In the genomic region with DNA sequence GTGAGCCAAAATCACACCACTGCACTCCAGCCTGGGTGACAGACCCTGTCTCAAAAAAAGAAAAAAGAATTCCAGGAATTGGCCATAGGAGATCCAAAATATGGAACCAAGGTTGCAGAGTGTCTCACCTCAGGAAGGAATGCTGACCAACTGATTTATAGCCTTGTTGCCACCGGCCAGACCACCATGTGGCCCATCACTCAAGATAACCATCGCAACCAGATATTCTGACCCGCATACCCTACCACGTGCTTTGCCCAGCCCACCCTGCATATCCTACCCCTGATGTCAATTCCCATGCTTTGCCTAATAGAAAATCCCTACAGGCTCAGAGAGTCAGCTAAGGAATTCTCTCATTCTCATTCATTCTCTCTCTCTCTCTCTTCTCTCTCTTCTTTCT, we compare ENCODE assay signal across 23 cellular contexts.
DNase-seq lines count a peak whose midpoint lies in the region; ATAC-seq and TF ChIP-seq lines count a peak whose summit lies in the region.
"Had no signal": no experiment of that assay in that cellular context is flagged by ENCODE, and none has a peak within 500 bp of the region (broad histone marks: within the 10 kb centered on the region; RNA-seq: fewer than 3 reads in every experiment).

No MANE protein-coding gene starts in this region.

- no peaks in the 10 kb centered on the region for H3K9me3 ChIP-seq in trophoblast cell (ENCODE audit: insufficient read depth, low read depth, low read length)
- H3K9me3 ChIP-seq: MG63 had no signal

- H3K4ac ChIP-seq in trophoblast cell (ENCODE audit: low read depth, low read length) = no peak overlapping the region

- peak overlapping the region; percentile 62 for H3K27ac ChIP-seq in trophoblast cell (ENCODE audit: low read depth, low read length)
- H3K27ac ChIP-seq: A549; BLaER1 treated with 17β-estradiol and CSF1 and Interleukin-3, amounts not matched to agents 10 nM and 100 nM; PC-9; SJCRH30 had no signal

- no peak for TF ChIP-seq CTCF in activated CD8-positive, alpha-beta T cell treated with anti-CD3 and anti-CD28 coated beads for 36 hours (IDR thresholded peaks at IDR 0.05)

- peaks cover 61% of the 10 kb centered on the region for H3K36me3 Mint-ChIP-seq in activated CD8-positive, alpha-beta T cell treated with anti-CD3 and anti-CD28 coated beads, Interleukin-2, amount 10 ng/mL, durations not matched to agents 7 days and 5 days (ENCODE audit: low read depth)
- H3K36me3 Mint-ChIP-seq in activated CD8-positive, alpha-beta T cell treated with anti-CD3 and anti-CD28 coated beads for 36 hours (ENCODE audit: low read depth) = peaks cover 39% of the 10 kb centered on the region
- peaks cover 18% of the 10 kb centered on the region for H3K36me3 Mint-ChIP-seq in activated T-helper 17 cell treated with anti-CD3 and anti-CD28 coated beads, Interleukin-2, amount 50 U/mL, for 72 hours (ENCODE audit: low read depth)

- no peak for DNase-seq in activated CD8-positive, alpha-beta T cell treated with anti-CD3 and anti-CD28 coated beads, Interleukin-2, amount 10 ng/mL, durations not matched to agents 7 days and 5 days
- DNase-seq in activated CD8-positive, alpha-beta T cell treated with anti-CD3 and anti-CD28 coated beads for 36 hours = no peak
- DNase-seq in ELF-1 (ENCODE audit: low read depth, low spot score) = peak; percentile 32
- peak; percentile 93 to 97 for DNase-seq in trophoblast cell
- DNase-seq in stimulated activated CD4-positive, alpha-beta T cell treated with anti-CD3 and anti-CD28 coated beads, Interleukin-2, amount 100 ng/mL, for 48 hours = no peak
- DNase-seq: AML-193; Caco-2; CD8-positive, alpha-beta T cell; GDM1; KBM-7; MG63; NCI-H2029; NCI-H446; NCI-H526; PC-9; SJCRH30 had no signal

- H3K79me2 ChIP-seq in trophoblast cell (ENCODE audit: control insufficient read depth, insufficient read depth, low read length, poor library complexity) = peaks cover 3% of the 10 kb centered on the region

- H3K18ac ChIP-seq in trophoblast cell (ENCODE audit: low read length) = no peak overlapping the region

- H2BK120ac ChIP-seq in trophoblast cell (ENCODE audit: insufficient read depth, low read length, poor library complexity) = peak overlapping the region; percentile 64

- peaks cover 8 to 19% of the 10 kb centered on the region in 2 experiments for H3K4me1 ChIP-seq in trophoblast cell (ENCODE audit: control insufficient read depth in 1 of 2, insufficient read depth in 2 of 2, low read length in 2 of 2)
- H3K4me1 ChIP-seq: SJCRH30 had no signal

- no peaks in the 10 kb centered on the region for H3K27me3 Mint-ChIP-seq in activated CD8-positive, alpha-beta T cell treated with anti-CD3 and anti-CD28 coated beads, Interleukin-2, amount 10 ng/mL, durations not matched to agents 7 days and 5 days (ENCODE audit: low read depth)
- no peaks in the 10 kb centered on the region for H3K27me3 Mint-ChIP-seq in activated CD8-positive, alpha-beta T cell treated with anti-CD3 and anti-CD28 coated beads for 36 hours
- no peaks in the 10 kb centered on the region for H3K27me3 Mint-ChIP-seq in activated T-helper 17 cell treated with anti-CD3 and anti-CD28 coated beads, Interleukin-2, amount 50 U/mL, for 72 hours

- no peak for ATAC-seq in activated CD8-positive, alpha-beta T cell treated with anti-CD3 and anti-CD28 coated beads, Interleukin-2, amount 10 ng/mL, durations not matched to agents 7 days and 5 days
- no peak for ATAC-seq in activated CD8-positive, alpha-beta T cell treated with anti-CD3 and anti-CD28 coated beads for 36 hours
- no peak for ATAC-seq in activated T-helper 17 cell treated with anti-CD3 and anti-CD28 coated beads, Interleukin-2, amount 50 U/mL, for 72 hours (replicated peaks)
- no peak for ATAC-seq in GM21528 (IDR thresholded peaks at IDR 0.05; ENCODE audit: low FRiP score, unreplicated experiment)
- ATAC-seq: A549; CD8-positive, alpha-beta T cell; GM12878; HCT116; Right ventricle myocardium inferior had no signal

- H2AK5ac ChIP-seq in trophoblast cell (ENCODE audit: low read length) = no peak overlapping the region

- intact Hi-C loops in activated CD8-positive, alpha-beta T cell treated with anti-CD3 and anti-CD28 coated beads for 36 hours (cut with micrococcal nuclease) = no loop called here

- POLR2A ChIA-PET in activated CD8-positive, alpha-beta T cell treated with anti-CD3 and anti-CD28 coated beads, Interleukin-2, amount 10 ng/mL, durations not matched to agents 7 days and 5 days (lab: Charles Lee) = no interaction called here
- POLR2A ChIA-PET in activated CD8-positive, alpha-beta T cell treated with anti-CD3 and anti-CD28 coated beads for 36 hours (lab: Charles Lee) = interaction anchor here (1.1 kb wide), 1 partner anchor 10 kb away, joined by 3 read pairs; no protein-coding TSS in a partner anchor

- H3K79me1 ChIP-seq in trophoblast cell (ENCODE audit: low read length) = peaks cover 10% of the 10 kb centered on the region

- no CpG with 5 or more reads among the region's 4 CpGs for WGBS in trophoblast cell (ENCODE audit: extremely low coverage, insufficient coverage, insufficient read length)

- no peak overlapping the region for H3K23ac ChIP-seq in trophoblast cell (ENCODE audit: low read length)

- peak overlapping the region; percentile 6 for H2BK5ac ChIP-seq in trophoblast cell (ENCODE audit: low read depth, low read length, poor library complexity)

- no peak overlapping the region for H3K9ac ChIP-seq in trophoblast cell (ENCODE audit: low read length)
- H3K9ac ChIP-seq: BLaER1 treated with 17β-estradiol and CSF1 and Interleukin-3, amounts not matched to agents 10 nM and 100 nM had no signal

- peaks cover 3 to 6% of the 10 kb centered on the region in 2 experiments for H3K36me3 ChIP-seq in trophoblast cell (ENCODE audit: control insufficient read depth in 1 of 2, insufficient read depth in 2 of 2, low read length in 2 of 2)
- H3K36me3 ChIP-seq: MG63, SJCRH30 had no signal

- H3K9me3 Mint-ChIP-seq in activated CD8-positive, alpha-beta T cell treated with anti-CD3 and anti-CD28 coated beads, Interleukin-2, amount 10 ng/mL, durations not matched to agents 7 days and 5 days (ENCODE audit: insufficient read depth) = peaks cover 10% of the 10 kb centered on the region
- peaks cover 16% of the 10 kb centered on the region for H3K9me3 Mint-ChIP-seq in activated CD8-positive, alpha-beta T cell treated with anti-CD3 and anti-CD28 coated beads for 36 hours
- H3K9me3 Mint-ChIP-seq in activated T-helper 17 cell treated with anti-CD3 and anti-CD28 coated beads, Interleukin-2, amount 50 U/mL, for 72 hours = peaks cover 3% of the 10 kb centered on the region

- CTCF ChIA-PET in activated CD8-positive, alpha-beta T cell treated with anti-CD3 and anti-CD28 coated beads, Interleukin-2, amount 10 ng/mL, durations not matched to agents 7 days and 5 days (lab: Charles Lee) = interaction anchor here (1.8 to 2.8 kb wide), 3 partner anchors 7 to 204 kb away, joined by 4 to 13 read pairs (median 5); no protein-coding TSS in a partner anchor
- CTCF ChIA-PET in activated CD8-positive, alpha-beta T cell treated with anti-CD3 and anti-CD28 coated beads for 36 hours (lab: Charles Lee) = interaction anchor here (0.5 to 0.9 kb wide), 2 partner anchors 10 to 47 kb away, joined by 3 read pairs; no protein-coding TSS in a partner anchor

- H3K4me3 ChIP-seq in trophoblast cell (ENCODE audit: low read depth, low read length) = no peak overlapping the region
- H3K4me3 ChIP-seq: A549; BLaER1 treated with 17β-estradiol and CSF1 and Interleukin-3, amounts not matched to agents 10 nM and 100 nM; GM12878; MG63; PC-9; SJCRH30 had no signal

- H2AFZ ChIP-seq in trophoblast cell (ENCODE audit: insufficient read depth, low read length, poor library complexity) = no peak overlapping the region
- H2AFZ ChIP-seq: PC-9 had no signal

- no peak overlapping the region for H4K8ac ChIP-seq in trophoblast cell (ENCODE audit: low read depth, low read length)

- H4K91ac ChIP-seq in trophoblast cell (ENCODE audit: low read depth, low read length) = no peak overlapping the region

- no peak overlapping the region for H2BK12ac ChIP-seq in trophoblast cell (ENCODE audit: low read length)

- H3K4me1 Mint-ChIP-seq in activated CD8-positive, alpha-beta T cell treated with anti-CD3 and anti-CD28 coated beads, Interleukin-2, amount 10 ng/mL, durations not matched to agents 7 days and 5 days (ENCODE audit: low read depth) = peaks cover 71% of the 10 kb centered on the region
- H3K4me1 Mint-ChIP-seq in activated CD8-positive, alpha-beta T cell treated with anti-CD3 and anti-CD28 coated beads for 36 hours (ENCODE audit: low read depth) = peaks cover 46% of the 10 kb centered on the region
- peaks cover 37% of the 10 kb centered on the region for H3K4me1 Mint-ChIP-seq in activated T-helper 17 cell treated with anti-CD3 and anti-CD28 coated beads, Interleukin-2, amount 50 U/mL, for 72 hours

- no peak overlapping the region for H4K12ac ChIP-seq in trophoblast cell (ENCODE audit: low read depth, low read length)

- H3K4me2 ChIP-seq in trophoblast cell (ENCODE audit: low read length) = no peak overlapping the region
- H3K4me2 ChIP-seq: A549; BLaER1 treated with 17β-estradiol and CSF1 and Interleukin-3, amounts not matched to agents 10 nM and 100 nM; PC-9 had no signal

- no peak overlapping the region for H3K14ac ChIP-seq in trophoblast cell (ENCODE audit: low read length)

- no peak overlapping the region for H3K4me3 Mint-ChIP-seq in activated CD8-positive, alpha-beta T cell treated with anti-CD3 and anti-CD28 coated beads, Interleukin-2, amount 10 ng/mL, durations not matched to agents 7 days and 5 days
- H3K4me3 Mint-ChIP-seq in activated CD8-positive, alpha-beta T cell treated with anti-CD3 and anti-CD28 coated beads for 36 hours = no peak overlapping the region
- H3K4me3 Mint-ChIP-seq in activated T-helper 17 cell treated with anti-CD3 and anti-CD28 coated beads, Interleukin-2, amount 50 U/mL, for 72 hours = no peak overlapping the region
- H3K4me3 Mint-ChIP-seq: CD8-positive, alpha-beta T cell had no signal

- H3K27me3 ChIP-seq in trophoblast cell (ENCODE audit: insufficient read depth, low read length) = no peaks in the 10 kb centered on the region
- H3K27me3 ChIP-seq: MG63, SJCRH30 had no signal

- peak overlapping the region; percentile 72 for H3K27ac Mint-ChIP-seq in activated CD8-positive, alpha-beta T cell treated with anti-CD3 and anti-CD28 coated beads, Interleukin-2, amount 10 ng/mL, durations not matched to agents 7 days and 5 days
- no peak overlapping the region for H3K27ac Mint-ChIP-seq in activated CD8-positive, alpha-beta T cell treated with anti-CD3 and anti-CD28 coated beads for 36 hours
- peak overlapping the region; percentile 8 for H3K27ac Mint-ChIP-seq in activated T-helper 17 cell treated with anti-CD3 and anti-CD28 coated beads, Interleukin-2, amount 50 U/mL, for 72 hours
- H3K27ac Mint-ChIP-seq: CD8-positive, alpha-beta T cell had no signal

Comparison
In these comparisons a context has a peak if more than half of its experiments do, and no peak if none do; other contexts are left out.
1. DNase-seq: peak in ELF-1 (single experiment) and trophoblast cell (2 of 2); none in activated CD8-positive, alpha-beta T cell treated with anti-CD3 and anti-CD28 coated beads, Interleukin-2, amount 10 ng/mL, durations not matched to agents 7 days and 5 days (single experiment), activated CD8-positive, alpha-beta T cell treated with anti-CD3 and anti-CD28 coated beads for 36 hours (single experiment) and stimulated activated CD4-positive, alpha-beta T cell treated with anti-CD3 and anti-CD28 coated beads, Interleukin-2, amount 100 ng/mL, for 48 hours (0 of 2).